In genomic region chr2:98514879-98515570, GRCh38 we compare ENCODE assay signal across 10 cellular contexts.
DNase-seq lines count a peak whose midpoint lies in the region; ATAC-seq and TF ChIP-seq lines count a peak whose summit lies in the region.
"Had no signal": no experiment of that assay in that cellular context is flagged by ENCODE, and none has a peak within 500 bp of the region (broad histone marks: within the 10 kb centered on the region; RNA-seq: fewer than 3 reads in every experiment).

No MANE protein-coding gene starts in this region.

- 40 to 48% (median 41%) methylated on average over 8 of the region's 8 CpGs for WGBS in ovary, 3 donors

- no peak overlapping the region for H3K27ac Mint-ChIP-seq in WTC11

- intact Hi-C loops in ovary (cut with DNase I) (loop anchor here in 1 of 4 donors (5.0 kb wide), 1 partner anchor 408 kb away; no protein-coding TSS in a partner anchor), lower lobe of right lung (cut with DNase I) (no loop called here)

- H3K36me3 ChIP-seq in MG63 (no peaks in the 10 kb centered on the region), ovary (no peaks in the 10 kb centered on the region), lower lobe of right lung (peaks cover 8% of the 10 kb centered on the region), right atrium auricular region (peaks cover 6% of the 10 kb centered on the region)

- H3K4me1 ChIP-seq in ovary (ENCODE audit: insufficient read depth) (peaks cover 10% of the 10 kb centered on the region), lower lobe of right lung (peaks cover 21% of the 10 kb centered on the region), right atrium auricular region (peaks cover 0 to 23% of the 10 kb centered on the region in 2 donors)

- peak overlapping the region in 1 of 2 donors; percentile 35 for H3K27ac ChIP-seq in ovary
- H3K27ac ChIP-seq in lower lobe of right lung: no peak overlapping the region
- H3K27ac ChIP-seq in right atrium auricular region: no peak overlapping the region

- H3K4me3 Mint-ChIP-seq in WTC11: no peak overlapping the region

- DNase-seq in MG63: peak; percentile 21
- DNase-seq in choroid plexus epithelial cell (ENCODE audit: low read depth): peak; percentile 64
- DNase-seq in ovary: peak in 4 of 5 donors; percentile 28 to 42 (median 40)
- no peak for DNase-seq in WTC11 (ENCODE audit: low spot score)
- DNase-seq in lower lobe of right lung: no peak
- DNase-seq in inferior parietal cortex (ENCODE audit: extremely low spot score): no peak
- DNase-seq in right atrium auricular region (ENCODE audit: low spot score): no peak
- DNase-seq: activated CD4-positive, alpha-beta T cell treated with anti-CD3 and anti-CD28 coated beads for 4 hours; NCI-H2029 treated with DMSO at 0.1 percent for 48 hours had no signal

- H3K4me3 ChIP-seq in MG63 (no peak overlapping the region), choroid plexus epithelial cell (ENCODE audit: low read depth, low read length) (no peak overlapping the region), ovary (no peak overlapping the region), lower lobe of right lung (no peak overlapping the region), right atrium auricular region (no peak overlapping the region)

- H3K27me3 ChIP-seq in MG63 (no peaks in the 10 kb centered on the region), ovary (no peaks in the 10 kb centered on the region), lower lobe of right lung (ENCODE audit: low read depth) (no peaks in the 10 kb centered on the region), right atrium auricular region (no peaks in the 10 kb centered on the region)

- no peaks in the 10 kb centered on the region for H3K36me3 Mint-ChIP-seq in WTC11

- peaks cover 18% of the 10 kb centered on the region for H3K4me1 Mint-ChIP-seq in WTC11

- CTCF ChIA-PET in WTC11 (lab: Charles Lee): interaction anchor here (0.8 to 1.2 kb wide), 2 partner anchors 27 to 246 kb away, joined by 3 to 5 read pairs; no protein-coding TSS in a partner anchor

- TF ChIP-seq CTCF in choroid plexus epithelial cell (conservative IDR thresholded peaks at IDR 0.05; ENCODE audit: low read depth, low read length) (no peak), ovary (IDR thresholded peaks at IDR 0.05) (no peak), WTC11 (IDR thresholded peaks at IDR 0.05) (no peak), lower lobe of right lung (IDR thresholded peaks at IDR 0.05) (no peak), right atrium auricular region (IDR thresholded peaks at IDR 0.05) (no peak)

- H3K9me3 Mint-ChIP-seq in WTC11: no peaks in the 10 kb centered on the region

- H3K9me3 ChIP-seq in MG63 (no peaks in the 10 kb centered on the region), ovary (no peaks in the 10 kb centered on the region), lower lobe of right lung (no peaks in the 10 kb centered on the region), right atrium auricular region (no peaks in the 10 kb centered on the region)

- no peaks in the 10 kb centered on the region for H3K27me3 Mint-ChIP-seq in WTC11 (ENCODE audit: low read depth)

- ATAC-seq in GM18868 (IDR thresholded peaks at IDR 0.05; ENCODE audit: unreplicated experiment) (peak; percentile 46), WTC11 (no peak), lower lobe of right lung (no peak)

- POLR2A ChIA-PET in WTC11 (lab: Charles Lee): no interaction called here

- TF ChIP-seq POLR2A in ovary (IDR thresholded peaks at IDR 0.05): no peak

- TF ChIP-seq EP300 in ovary (IDR thresholded peaks at IDR 0.05): no peak

TF ChIP-seq in WTC11, 78 proteins besides CTCF, POLR2A, EP300 and RAD21:
- TF ChIP-seq ZBTB43 (CRISPR knock-in tag; IDR thresholded peaks at IDR 0.05): no peak
- TF ChIP-seq NR3C1 (CRISPR knock-in tag; conservative IDR thresholded peaks at IDR 0.05; ENCODE audit: low read depth): no peak
- no peak for TF ChIP-seq NR1H2 (CRISPR knock-in tag; IDR thresholded peaks at IDR 0.05)
- TF ChIP-seq NFATC4 (CRISPR knock-in tag; IDR thresholded peaks at IDR 0.05): no peak
- no peak for TF ChIP-seq FOXK1 (CRISPR knock-in tag; IDR thresholded peaks at IDR 0.05)
- TF ChIP-seq ERG (CRISPR knock-in tag; IDR thresholded peaks at IDR 0.05): no peak
- TF ChIP-seq ZNF423 (CRISPR knock-in tag; IDR thresholded peaks at IDR 0.05): no peak
- TF ChIP-seq ZNF425 (CRISPR knock-in tag; conservative IDR thresholded peaks at IDR 0.05): no peak
- no peak for TF ChIP-seq ZNF121 (CRISPR knock-in tag; IDR thresholded peaks at IDR 0.05)
- TF ChIP-seq ESRRA (CRISPR knock-in tag; IDR thresholded peaks at IDR 0.05; ENCODE audit: borderline replicate concordance): no peak
- no peak for TF ChIP-seq CBFB (CRISPR knock-in tag; IDR thresholded peaks at IDR 0.05; ENCODE audit: low read depth)
- no peak for TF ChIP-seq IRF1 (CRISPR knock-in tag; IDR thresholded peaks at IDR 0.05)
- TF ChIP-seq JAZF1 (CRISPR knock-in tag; IDR thresholded peaks at IDR 0.05): no peak
- TF ChIP-seq TEAD1 (CRISPR knock-in tag; IDR thresholded peaks at IDR 0.05): no peak
- no peak for TF ChIP-seq NFE2L1 (CRISPR knock-in tag; IDR thresholded peaks at IDR 0.05)
- no peak for TF ChIP-seq ATF1 (CRISPR knock-in tag; IDR thresholded peaks at IDR 0.05)
- TF ChIP-seq FOXJ3 (CRISPR knock-in tag; IDR thresholded peaks at IDR 0.05; ENCODE audit: borderline replicate concordance): no peak
- no peak for TF ChIP-seq ZNF219 (CRISPR knock-in tag; IDR thresholded peaks at IDR 0.05; ENCODE audit: borderline replicate concordance)

Comparison
In these comparisons a context has a peak if more than half of its experiments do, and no peak if none do; other contexts are left out.
1. DNase-seq: peak in MG63 (single experiment), choroid plexus epithelial cell (single experiment) and ovary (4 of 5); none in WTC11 (single experiment), lower lobe of right lung (single experiment), inferior parietal cortex (single experiment) and right atrium auricular region (single experiment).